ENCODE assay signal across 11 cellular contexts in the genomic region with DNA sequence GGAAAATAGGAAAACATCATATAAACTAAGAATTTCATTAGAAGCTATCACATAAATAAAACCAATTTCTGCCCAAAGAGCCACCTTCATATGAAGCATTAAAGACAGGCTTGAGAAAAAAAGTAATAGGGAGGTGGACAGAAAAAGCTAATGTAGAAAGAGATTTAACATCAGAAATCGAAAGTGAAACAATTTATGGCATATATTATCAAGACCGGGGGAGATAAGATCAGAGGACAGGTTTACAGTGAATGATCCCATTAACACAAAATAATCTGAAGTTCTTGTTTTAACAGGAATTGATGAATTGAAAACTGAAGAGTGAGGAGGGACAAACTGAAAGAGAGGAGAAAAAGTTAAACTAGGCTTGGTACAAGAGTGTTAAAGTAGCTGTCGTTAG.
DNase-seq lines count a peak whose midpoint lies in the region; ATAC-seq and TF ChIP-seq lines count a peak whose summit lies in the region.
"Had no signal": no experiment of that assay in that cellular context is flagged by ENCODE, and none has a peak within 500 bp of the region (broad histone marks: within the 10 kb centered on the region; RNA-seq: fewer than 3 reads in every experiment).

No MANE protein-coding gene starts in this region.

- H3K4me1 Mint-ChIP-seq in CD8-positive, alpha-beta memory T cell, result peaks cover 7 to 9% (median 7%) of the 10 kb centered on the region in 3 donors
- peaks cover 12% of the 10 kb centered on the region for H3K4me1 Mint-ChIP-seq in T-helper 2 cell treated with Interferon-gamma antibody and Interleukin-4, amounts not matched to agents 5 μg/mL and 100 μg/mL, for 36 hours (ENCODE audit: low read depth)
- H3K4me1 Mint-ChIP-seq in mesothelial cell of epicardium, result peaks cover 40% of the 10 kb centered on the region

- CTCF ChIA-PET in CD8-positive, alpha-beta memory T cell (lab: Charles Lee), result no interaction called here

- peak in 1 of 5 donors; percentile 8 for DNase-seq in CD8-positive, alpha-beta memory T cell
- DNase-seq in T-helper 2 cell treated with Interferon-gamma antibody and Interleukin-4, amounts not matched to agents 5 μg/mL and 100 μg/mL, for 36 hours (ENCODE audit: low spot score), result no peak
- DNase-seq in mesothelial cell of epicardium (ENCODE audit: low spot score in 2 of 2, unreplicated experiment in 2 of 2), result no peak
- no peak for DNase-seq in stimulated activated CD4-positive, alpha-beta T cell treated with anti-CD3 and anti-CD28 coated beads, Interleukin-15, amount 100 ng/mL, for 24 hours
- DNase-seq in midbrain (lab: John Stamatoyannopoulos, UW), result no peak
- no peak for DNase-seq in NCI-H446 (lab: John Stamatoyannopoulos, UW)
- no peak for DNase-seq in T-helper 9 cell
- DNase-seq: activated CD8-positive, alpha-beta memory T cell treated with anti-CD3 and anti-CD28 coated beads for 24 hours; IMR-90 had no signal

- peak overlapping the region; percentile 42 for H3K4me3 ChIP-seq in CD8-positive, alpha-beta memory T cell (ENCODE audit: low read length)
- H3K4me3 ChIP-seq: tibial nerve had no signal

- H3K4me3 Mint-ChIP-seq in CD8-positive, alpha-beta memory T cell, result peak overlapping the region; percentile 37 to 85 (median 70)
- H3K4me3 Mint-ChIP-seq in T-helper 2 cell treated with Interferon-gamma antibody and Interleukin-4, amounts not matched to agents 5 μg/mL and 100 μg/mL, for 36 hours, result peak overlapping the region; percentile 79
- peak overlapping the region; percentile 35 for H3K4me3 Mint-ChIP-seq in mesothelial cell of epicardium

- no peaks in the 10 kb centered on the region for H3K36me3 ChIP-seq in CD8-positive, alpha-beta memory T cell (ENCODE audit: insufficient read depth, low read length)
- H3K36me3 ChIP-seq: tibial nerve had no signal

- POLR2A ChIA-PET in CD8-positive, alpha-beta memory T cell (lab: Charles Lee), result no interaction called here

- H3K27ac Mint-ChIP-seq in CD8-positive, alpha-beta memory T cell, result peak overlapping the region in 5 of 8 donors; percentile 39 to 89 (median 69)
- H3K27ac Mint-ChIP-seq in T-helper 2 cell treated with Interferon-gamma antibody and Interleukin-4, amounts not matched to agents 5 μg/mL and 100 μg/mL, for 36 hours, result peak overlapping the region; percentile 67
- H3K27ac Mint-ChIP-seq in mesothelial cell of epicardium, result peak overlapping the region; percentile 39

- no peaks in the 10 kb centered on the region for H3K36me3 Mint-ChIP-seq in CD8-positive, alpha-beta memory T cell
- H3K36me3 Mint-ChIP-seq in T-helper 2 cell treated with Interferon-gamma antibody and Interleukin-4, amounts not matched to agents 5 μg/mL and 100 μg/mL, for 36 hours (ENCODE audit: low read depth), result no peaks in the 10 kb centered on the region
- H3K36me3 Mint-ChIP-seq in mesothelial cell of epicardium, result no peaks in the 10 kb centered on the region

- no peak overlapping the region for H3K27ac ChIP-seq in CD8-positive, alpha-beta memory T cell (ENCODE audit: low read depth, low read length)
- H3K27ac ChIP-seq: tibial nerve had no signal

- TF ChIP-seq CTCF in mesothelial cell of epicardium (IDR thresholded peaks at IDR 0.05; ENCODE audit: unreplicated experiment), result no peak

- no peaks in the 10 kb centered on the region for H3K27me3 Mint-ChIP-seq in CD8-positive, alpha-beta memory T cell
- H3K27me3 Mint-ChIP-seq in T-helper 2 cell treated with Interferon-gamma antibody and Interleukin-4, amounts not matched to agents 5 μg/mL and 100 μg/mL, for 36 hours (ENCODE audit: low read depth), result no peaks in the 10 kb centered on the region
- no peaks in the 10 kb centered on the region for H3K27me3 Mint-ChIP-seq in mesothelial cell of epicardium (ENCODE audit: low read depth)

- H3K9me3 ChIP-seq in CD8-positive, alpha-beta memory T cell (ENCODE audit: low read length), result no peaks in the 10 kb centered on the region
- H3K9me3 ChIP-seq: tibial nerve had no signal

- peaks cover 0 to 14% (median 6%) of the 10 kb centered on the region in 5 donors for H3K9me3 Mint-ChIP-seq in CD8-positive, alpha-beta memory T cell
- H3K9me3 Mint-ChIP-seq in T-helper 2 cell treated with Interferon-gamma antibody and Interleukin-4, amounts not matched to agents 5 μg/mL and 100 μg/mL, for 36 hours, result no peaks in the 10 kb centered on the region
- H3K9me3 Mint-ChIP-seq in mesothelial cell of epicardium, result no peaks in the 10 kb centered on the region

- no peaks in the 10 kb centered on the region for H3K27me3 ChIP-seq in CD8-positive, alpha-beta memory T cell (ENCODE audit: insufficient read depth, low read length, poor library complexity, severe bottlenecking)
- H3K27me3 ChIP-seq: tibial nerve had no signal

- ATAC-seq in HG02759 (IDR thresholded peaks at IDR 0.05; ENCODE audit: unreplicated experiment), result peak; percentile 50

- H3K4me1 ChIP-seq in CD8-positive, alpha-beta memory T cell (ENCODE audit: insufficient read depth, low read length), result no peaks in the 10 kb centered on the region
- H3K4me1 ChIP-seq: tibial nerve had no signal
